ENCODE assay signal across 23 cellular contexts in genomic region chr6:110693296-110693695, GRCh38.
DNase-seq lines count a peak whose midpoint lies in the region; ATAC-seq and TF ChIP-seq lines count a peak whose summit lies in the region.
"Had no signal": no experiment of that assay in that cellular context is flagged by ENCODE, and none has a peak within 500 bp of the region (broad histone marks: within the 10 kb centered on the region; RNA-seq: fewer than 3 reads in every experiment).

No MANE protein-coding gene starts in this region.

- intact Hi-C loops in CD4-positive, alpha-beta T cell (cut with DNase I, micrococcal nuclease), result no loop called here

- no peak overlapping the region for H3K27ac Mint-ChIP-seq in activated CD4-positive, alpha-beta memory T cell treated with anti-CD3 and anti-CD28 coated beads, Interleukin-2, amount 10 ng/mL, durations not matched to agents 7 days and 5 days
- H3K27ac Mint-ChIP-seq in CD4-positive, alpha-beta T cell, result no peak overlapping the region
- H3K27ac Mint-ChIP-seq: CD4-positive, CD25-positive, alpha-beta regulatory T cell had no signal

- CTCF ChIA-PET in activated CD4-positive, alpha-beta memory T cell treated with anti-CD3 and anti-CD28 coated beads, Interleukin-2, amount 10 ng/mL, durations not matched to agents 7 days and 5 days (lab: Charles Lee), result no interaction called here
- CTCF ChIA-PET in CD4-positive, alpha-beta T cell (lab: Charles Lee), result no interaction called here

- peaks cover 13% of the 10 kb centered on the region for H3K4me1 Mint-ChIP-seq in activated CD4-positive, alpha-beta memory T cell treated with anti-CD3 and anti-CD28 coated beads, Interleukin-2, amount 10 ng/mL, durations not matched to agents 7 days and 5 days
- peaks cover 13% of the 10 kb centered on the region for H3K4me1 Mint-ChIP-seq in CD4-positive, alpha-beta T cell (ENCODE audit: low read depth)

- H3K9me3 Mint-ChIP-seq in activated CD4-positive, alpha-beta memory T cell treated with anti-CD3 and anti-CD28 coated beads, Interleukin-2, amount 10 ng/mL, durations not matched to agents 7 days and 5 days, result no peaks in the 10 kb centered on the region
- no peaks in the 10 kb centered on the region for H3K9me3 Mint-ChIP-seq in CD4-positive, alpha-beta T cell

- H3K27ac ChIP-seq in esophagus (ENCODE audit: low read depth in 2 of 2, low read length in 1 of 2), result peak overlapping the region; percentile 34 to 35
- no peak overlapping the region for H3K27ac ChIP-seq in CD4-positive, alpha-beta T cell (ENCODE audit: low read depth, low read length)
- H3K27ac ChIP-seq: HL-60, PC-9, SJSA1 had no signal

- peaks cover 26% of the 10 kb centered on the region for H3K36me3 Mint-ChIP-seq in activated CD4-positive, alpha-beta memory T cell treated with anti-CD3 and anti-CD28 coated beads, Interleukin-2, amount 10 ng/mL, durations not matched to agents 7 days and 5 days (ENCODE audit: low read depth)
- peaks cover 28% of the 10 kb centered on the region for H3K36me3 Mint-ChIP-seq in CD4-positive, alpha-beta T cell (ENCODE audit: low read depth)

- POLR2A ChIA-PET in activated CD4-positive, alpha-beta memory T cell treated with anti-CD3 and anti-CD28 coated beads, Interleukin-2, amount 10 ng/mL, durations not matched to agents 7 days and 5 days (lab: Charles Lee), result no interaction called here
- POLR2A ChIA-PET in CD4-positive, alpha-beta T cell (lab: Charles Lee), result no interaction called here

- 71 to 86% methylated on average over 3 of the region's 3 CpGs for WGBS in esophagus, 2 donors

- no peaks in the 10 kb centered on the region for H3K27me3 ChIP-seq in esophagus (ENCODE audit: control insufficient read depth in 1 of 2, insufficient read depth in 2 of 2, low read length in 2 of 2)
- no peaks in the 10 kb centered on the region for H3K27me3 ChIP-seq in CD4-positive, alpha-beta T cell (ENCODE audit: control insufficient read depth, insufficient read depth, low read length)
- H3K27me3 ChIP-seq: SJSA1 had no signal

- H3K9me3 ChIP-seq in esophagus (ENCODE audit: control insufficient read depth in 2 of 2, insufficient read depth in 1 of 2, low read depth in 1 of 2, low read length in 1 of 2), result no peaks in the 10 kb centered on the region
- H3K9me3 ChIP-seq in CD4-positive, alpha-beta T cell (ENCODE audit: control insufficient read depth, low read length), result no peaks in the 10 kb centered on the region
- H3K9me3 ChIP-seq: SJSA1 had no signal

- no peaks in the 10 kb centered on the region for H3K27me3 Mint-ChIP-seq in activated CD4-positive, alpha-beta memory T cell treated with anti-CD3 and anti-CD28 coated beads, Interleukin-2, amount 10 ng/mL, durations not matched to agents 7 days and 5 days
- H3K27me3 Mint-ChIP-seq in CD4-positive, alpha-beta T cell, result no peaks in the 10 kb centered on the region
- H3K27me3 Mint-ChIP-seq: CD4-positive, CD25-positive, alpha-beta regulatory T cell had no signal

- TF ChIP-seq CTCF in CD4-positive, alpha-beta T cell (IDR thresholded peaks at IDR 0.05), result no peak

- no peak overlapping the region for H3K4me3 Mint-ChIP-seq in activated CD4-positive, alpha-beta memory T cell treated with anti-CD3 and anti-CD28 coated beads, Interleukin-2, amount 10 ng/mL, durations not matched to agents 7 days and 5 days
- no peak overlapping the region for H3K4me3 Mint-ChIP-seq in CD4-positive, alpha-beta T cell
- H3K4me3 Mint-ChIP-seq: CD4-positive, CD25-positive, alpha-beta regulatory T cell had no signal

- DNase-seq in NCI-H82 (lab: John Stamatoyannopoulos, UW), result peak; percentile 34
- DNase-seq in NCI-H82 treated with DMSO at 0.1 percent for 48 hours (lab: John Stamatoyannopoulos, UW; ENCODE audit: unreplicated experiment), result no peak
- peak; percentile 23 for DNase-seq in left kidney (ENCODE audit: low read depth, low spot score)
- DNase-seq in activated CD4-positive, alpha-beta memory T cell treated with anti-CD3 and anti-CD28 coated beads, Interleukin-2, amount 10 ng/mL, durations not matched to agents 7 days and 5 days, result no peak
- DNase-seq in NCI-H526 (lab: John Stamatoyannopoulos, UW), result no peak
- DNase-seq in mucosa of gallbladder (ENCODE audit: low spot score), result no peak
- no peak for DNase-seq in CD4-positive, alpha-beta T cell
- DNase-seq: 8988T; ACHN; CD4-positive, CD25-positive, alpha-beta regulatory T cell; GOT3; NCI-H1048; NCI-H1417; NCI-H1694; NCI-H2029 treated with DMSO at 0.1 percent for 48 hours; NCI-H2227 treated with DMSO at 0.1 percent for 48 hours; NCI-H510A; PC-9; Right ventricle myocardium superior had no signal

- no peak overlapping the region for H3K4me3 ChIP-seq in esophagus (ENCODE audit: low read depth in 1 of 2, low read length in 2 of 2)
- H3K4me3 ChIP-seq: PC-9, SJSA1 had no signal

- H3K4me1 ChIP-seq in esophagus (ENCODE audit: control insufficient read depth in 2 of 2, insufficient read depth in 2 of 2, low read length in 1 of 2), result peaks cover 11 to 13% of the 10 kb centered on the region in 2 donors
- H3K4me1 ChIP-seq: SJSA1 had no signal

- ATAC-seq in CD4-positive, alpha-beta T cell (ENCODE audit: poor library complexity), result no peak
- ATAC-seq: HCT116 had no signal

- H3K36me3 ChIP-seq in esophagus (ENCODE audit: control insufficient read depth in 2 of 2, insufficient read depth in 2 of 2, low read length in 1 of 2), result no peaks in the 10 kb centered on the region
- H3K36me3 ChIP-seq: SJSA1 had no signal

Comparison
In these comparisons a context has a peak if more than half of its experiments do, and no peak if none do; other contexts are left out.
1. DNase-seq: peak in NCI-H82 (single experiment) and left kidney (single experiment); none in NCI-H82 treated with DMSO at 0.1 percent for 48 hours (single experiment), activated CD4-positive, alpha-beta memory T cell treated with anti-CD3 and anti-CD28 coated beads, Interleukin-2, amount 10 ng/mL, durations not matched to agents 7 days and 5 days (single experiment), NCI-H526 (0 of 2), mucosa of gallbladder (single experiment) and CD4-positive, alpha-beta T cell (0 of 10).